10 cellular contexts compared by ENCODE assay signal in genomic region chr6:33590531-33591198, GRCh38. TPM values are rescaled to one million over a fixed set of nuclear protein-coding genes. Genes with fewer than 3 reads are reported as not detected.
A peak's percentile ranks its signal among the peaks of the same experiment; 100 is the strongest.
DNase-seq lines count a peak whose midpoint lies in the region; ATAC-seq lines count a peak whose summit lies in the region.
"Had no signal": no experiment of that assay in that cellular context is flagged by ENCODE, and none has a peak within 500 bp of the region (broad histone marks: within the 10 kb centered on the region; RNA-seq: fewer than 3 reads in every experiment).

No MANE protein-coding gene starts in this region.

- H3K27ac ChIP-seq in SJCRH30, result peak overlapping the region; percentile 84

- ATAC-seq in Right ventricle myocardium superior (ENCODE audit: poor library complexity) (peak; percentile 3), GM18867 (IDR thresholded peaks at IDR 0.05; ENCODE audit: unreplicated experiment) (no peak), GM21737 (IDR thresholded peaks at IDR 0.05; ENCODE audit: unreplicated experiment) (no peak)

- DNase-seq in ELF-1 (ENCODE audit: low read depth, low spot score) (peak; percentile 67), SJCRH30 (no peak), Right ventricle myocardium superior (peak; percentile 33), renal cortical epithelial cell (ENCODE audit: low read depth) (peak; percentile 68), NCI-H2081 treated with DMSO at 0.1 percent for 48 hours (lab: John Stamatoyannopoulos, UW) (no peak), NCI-H446 (lab: John Stamatoyannopoulos, UW) (no peak)
- DNase-seq: T-helper 9 cell had no signal

- H3K4me1 ChIP-seq in SJCRH30, result peaks cover 25% of the 10 kb centered on the region

- H3K4me3 ChIP-seq in SJCRH30, result no peak overlapping the region
- H3K4me3 ChIP-seq: HAP-1 had no signal

- no peaks in the 10 kb centered on the region for H3K9me3 ChIP-seq in SJCRH30 (replicated peaks)
- H3K9me3 ChIP-seq: HAP-1 had no signal

- no peaks in the 10 kb centered on the region for H3K36me3 ChIP-seq in SJCRH30
- H3K36me3 ChIP-seq: HAP-1 had no signal

- H3K27me3 ChIP-seq in SJCRH30, result no peaks in the 10 kb centered on the region

- intact Hi-C loops in Right ventricle myocardium superior (cut with DNase I), result no loop called here

RNA-seq across cellular contexts. Expression of gene BAK1, which starts 10.6 kb away (rescaled TPM):
- 22.5 and 24.0 TPM in 2 replicates for total RNA-seq in SJCRH30 (2014; rRNA removed; shearing (Covaris generic))
- total RNA-seq in Right ventricle myocardium superior (25.0 TPM), renal cortical epithelial cell (33.0 and 59.2 TPM in 2 replicates)

RNA-seq across cellular contexts. Expression of gene ITPR3, which starts 30.5 kb away (rescaled TPM):
- total RNA-seq in SJCRH30 (2014; rRNA removed; shearing (Covaris generic)), result 2.6 and 2.9 TPM in 2 replicates
- total RNA-seq in Right ventricle myocardium superior (6.0 TPM), renal cortical epithelial cell (76.9 and 173 TPM in 2 replicates)

Comparison
In these comparisons a context has a peak if more than half of its experiments do, and no peak if none do; other contexts are left out.
1. DNase-seq: peak in ELF-1 (single experiment), Right ventricle myocardium superior (single experiment) and renal cortical epithelial cell (single experiment); none in SJCRH30 (0 of 2), NCI-H2081 treated with DMSO at 0.1 percent for 48 hours (single experiment) and NCI-H446 (0 of 2).
2. RNA of gene ITPR3, which starts 30.5 kb away (total RNA-seq): 76.9 to 173 TPM in renal cortical epithelial cell; 6.0 TPM in Right ventricle myocardium superior (single experiment) and 2.6 to 2.9 TPM in SJCRH30; every median in the first group is over 10 times any median in the second.